ENCODE assay signal across 19 cellular contexts in genomic region chr10:8272794-8273425, GRCh38.
"Had no signal": no experiment of that assay in that cellular context is flagged by ENCODE, and none has a peak within 500 bp of the region (broad histone marks: within the 10 kb centered on the region; RNA-seq: fewer than 3 reads in every experiment).

No MANE protein-coding gene starts in this region.

- H3K27me3 ChIP-seq: sigmoid colon, upper lobe of right lung had no signal

- FAIRE-seq: kidney had no signal

- DNase-seq: activated CD4-positive, alpha-beta T cell treated with anti-CD3 and anti-CD28 coated beads, Interleukin-2, amount 50 U/mL, for 1 hour; activated CD4-positive, CD25-positive, alpha-beta regulatory T cell treated with anti-CD3 and anti-CD28 coated beads, Interleukin-2, amount 50 U/mL, for 72 hours; activated CD8-positive, alpha-beta T cell treated with anti-CD3 and anti-CD28 coated beads, Interleukin-2, amount 10 ng/mL, durations not matched to agents 7 days and 5 days; activated gamma-delta T cell; activated naive CD4-positive, alpha-beta T cell treated with anti-CD3 and anti-CD28 coated beads, Interleukin-2, amount 50 U/mL, for 16 hours; activated naive CD8-positive, alpha-beta T cell treated with anti-CD3 and anti-CD28 coated beads, Interleukin-2, amount 50 U/mL, for 24 hours; caudate nucleus; effector memory CD4-positive, alpha-beta T cell; heart left ventricle; kidney; naive B cell; sigmoid colon; stimulated activated CD4-positive, alpha-beta T cell treated with anti-CD3 and anti-CD28 coated beads, Interleukin-2, amount 100 ng/mL, for 48 hours; stimulated activated naive CD4-positive, alpha-beta T cell treated with Interleukin-2 at 50 U/mL for 16 hours; SW 1271; upper lobe of right lung had no signal

- H3K4me1 ChIP-seq: heart left ventricle, sigmoid colon, upper lobe of right lung had no signal

- H3K27ac ChIP-seq: sigmoid colon, thoracic aorta, upper lobe of right lung had no signal

- H3K9me3 ChIP-seq: heart left ventricle, sigmoid colon, thoracic aorta, upper lobe of right lung had no signal

- ATAC-seq: activated CD8-positive, alpha-beta T cell treated with anti-CD3 and anti-CD28 coated beads, Interleukin-2, amount 10 ng/mL, durations not matched to agents 7 days and 5 days; activated naive CD8-positive, alpha-beta T cell treated with anti-CD3 and anti-CD28 coated beads, Interleukin-2, amount 50 U/mL, for 24 hours; left lobe of liver; upper lobe of right lung had no signal

- H3K36me3 ChIP-seq: heart left ventricle, sigmoid colon, thoracic aorta, upper lobe of right lung had no signal

- H3K4me3 ChIP-seq: heart left ventricle, lung, sigmoid colon, thoracic aorta, upper lobe of right lung had no signal
